ENCODE assay signal across 9 cellular contexts in the genomic region with DNA sequence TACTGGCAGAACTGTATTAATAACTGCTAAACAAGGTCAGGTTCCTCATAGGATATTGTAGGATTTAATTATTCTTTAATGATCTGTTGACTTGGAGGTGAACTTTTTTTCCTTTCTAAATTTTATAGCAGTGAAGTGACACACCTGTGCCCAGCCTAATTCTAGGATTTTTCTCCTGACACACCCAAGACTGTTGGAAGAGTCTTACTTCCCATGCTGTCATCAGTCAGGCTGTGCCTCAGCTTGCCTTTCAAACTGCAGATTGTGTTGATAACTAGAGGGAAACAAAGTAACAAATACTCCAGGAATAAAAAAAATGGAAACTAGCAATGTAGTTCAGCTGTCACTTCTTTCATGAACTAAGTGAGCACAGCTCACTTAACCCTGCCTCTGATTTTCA.
"Had no signal": no experiment of that assay in that cellular context is flagged by ENCODE, and none has a peak within 500 bp of the region (broad histone marks: within the 10 kb centered on the region; RNA-seq: fewer than 3 reads in every experiment).

No MANE protein-coding gene starts in this region.

- H3K27me3 ChIP-seq: pancreas, tibial nerve had no signal

- H3K4me1 ChIP-seq: pancreas had no signal

- H3K9me3 ChIP-seq: pancreas had no signal

- H3K27ac ChIP-seq: pancreas had no signal

- DNase-seq: central memory CD4-positive, alpha-beta T cell; effector memory CD4-positive, alpha-beta T cell; erythroblast; glutamatergic neuron; pancreas; SIG-M5; small intestine had no signal

- H3K9me3 Mint-ChIP-seq: activated T-cell treated with anti-CD3 and anti-CD28 coated beads, Interleukin-2, amount 50 U/mL, for 72 hours had no signal

- H3K4me3 ChIP-seq: pancreas, tibial nerve had no signal
